In genomic region chrX:19866626-19867410, GRCh38 we compare ENCODE assay signal across 12 cellular contexts. TPM values are rescaled to one million over a fixed set of nuclear protein-coding genes. Genes with fewer than 3 reads are reported as not detected.
DNase-seq lines count a peak whose midpoint lies in the region; ATAC-seq and TF ChIP-seq lines count a peak whose summit lies in the region.
"Had no signal": no experiment of that assay in that cellular context is flagged by ENCODE, and none has a peak within 500 bp of the region (broad histone marks: within the 10 kb centered on the region; RNA-seq: fewer than 3 reads in every experiment).

No MANE protein-coding gene starts in this region.

- peaks cover 18% of the 10 kb centered on the region for H3K36me3 Mint-ChIP-seq in activated naive CD8-positive, alpha-beta T cell treated with anti-CD3 and anti-CD28 coated beads, Interleukin-2, amount 10 ng/mL, durations not matched to agents 7 days and 5 days
- peaks cover 25% of the 10 kb centered on the region for H3K36me3 Mint-ChIP-seq in activated naive CD8-positive, alpha-beta T cell treated with anti-CD3 and anti-CD28 coated beads for 36 hours
- H3K36me3 Mint-ChIP-seq in CD8-positive, alpha-beta memory T cell, result peaks cover 0 to 2% (median 0%) of the 10 kb centered on the region in 3 donors

- H3K36me3 ChIP-seq in gastroesophageal sphincter (no peaks in the 10 kb centered on the region), transverse colon (no peaks in the 10 kb centered on the region), tibial nerve (no peaks in the 10 kb centered on the region)
- no peaks in the 10 kb centered on the region for H3K36me3 ChIP-seq in CD8-positive, alpha-beta memory T cell (ENCODE audit: insufficient read depth, low read length)

- no peak for TF ChIP-seq POLR2A in gastroesophageal sphincter (IDR thresholded peaks at IDR 0.05)
- no peak for TF ChIP-seq POLR2A in transverse colon (IDR thresholded peaks at IDR 0.05)
- TF ChIP-seq POLR2A in tibial nerve (IDR thresholded peaks at IDR 0.05), result no peak

- peak overlapping the region in 3 of 4 donors; percentile 41 to 57 (median 43) for H3K27ac ChIP-seq in gastroesophageal sphincter
- peak overlapping the region; percentile 4 to 49 (median 40) for H3K27ac ChIP-seq in transverse colon
- H3K27ac ChIP-seq in CD8-positive, alpha-beta memory T cell (ENCODE audit: low read depth, low read length), result no peak overlapping the region
- H3K27ac ChIP-seq in tibial nerve, result peak overlapping the region in 1 of 4 donors; percentile 66
- H3K27ac ChIP-seq: C4-2B had no signal

- H3K27me3 Mint-ChIP-seq in activated naive CD8-positive, alpha-beta T cell treated with anti-CD3 and anti-CD28 coated beads, Interleukin-2, amount 10 ng/mL, durations not matched to agents 7 days and 5 days, result no peaks in the 10 kb centered on the region
- H3K27me3 Mint-ChIP-seq in activated naive CD8-positive, alpha-beta T cell treated with anti-CD3 and anti-CD28 coated beads for 36 hours, result no peaks in the 10 kb centered on the region
- H3K27me3 Mint-ChIP-seq in CD8-positive, alpha-beta memory T cell, result peaks cover 0 to 3% of the 10 kb centered on the region in 2 donors

- H3K4me3 ChIP-seq in gastroesophageal sphincter (no peak overlapping the region), transverse colon (no peak overlapping the region), tibial nerve (no peak overlapping the region)
- H3K4me3 ChIP-seq in CD8-positive, alpha-beta memory T cell (ENCODE audit: low read length), result no peak overlapping the region

- in situ Hi-C loops in transverse colon (cut with MboI; ENCODE audit: low pct_ligation_motif_present in 1 of 4, low pct_unique_long_range_greater_than_20kb in 1 of 4, low sequenced_read_pairs in 3 of 4), result no loop called here

- H3K4me1 Mint-ChIP-seq in activated naive CD8-positive, alpha-beta T cell treated with anti-CD3 and anti-CD28 coated beads, Interleukin-2, amount 10 ng/mL, durations not matched to agents 7 days and 5 days, result peaks cover 52% of the 10 kb centered on the region
- H3K4me1 Mint-ChIP-seq in activated naive CD8-positive, alpha-beta T cell treated with anti-CD3 and anti-CD28 coated beads for 36 hours, result peaks cover 63% of the 10 kb centered on the region
- H3K4me1 Mint-ChIP-seq in CD8-positive, alpha-beta memory T cell, result peaks cover 48 to 86% (median 85%) of the 10 kb centered on the region in 3 donors

- TF ChIP-seq CTCF in gastroesophageal sphincter (IDR thresholded peaks at IDR 0.05) (no peak), transverse colon (IDR thresholded peaks at IDR 0.05) (no peak), tibial nerve (IDR thresholded peaks at IDR 0.05) (no peak)

- H3K4me1 ChIP-seq in gastroesophageal sphincter (peaks cover 0 to 20% (median 3%) of the 10 kb centered on the region in 3 donors), transverse colon (peaks cover 0 to 3% (median 0%) of the 10 kb centered on the region in 4 donors), tibial nerve (peaks cover 0 to 4% (median 0%) of the 10 kb centered on the region in 4 donors)
- peaks cover 25% of the 10 kb centered on the region for H3K4me1 ChIP-seq in CD8-positive, alpha-beta memory T cell (ENCODE audit: insufficient read depth, low read length)

- WGBS in gastroesophageal sphincter (ENCODE audit: low coverage in 1 of 2), 2 donors, result 60 to 79% methylated on average over 6 to 13 of the region's 14 CpGs
- WGBS in transverse colon (ENCODE audit: low coverage in 1 of 2), 2 donors, result 74% methylated on average over 14 of the region's 14 CpGs; no CpG with 5 or more reads in 1 of the 2 donors
- WGBS in tibial nerve, 2 donors, result 73 to 74% methylated on average over 14 of the region's 14 CpGs

- H3K9me3 ChIP-seq in gastroesophageal sphincter (no peaks in the 10 kb centered on the region), transverse colon (no peaks in the 10 kb centered on the region), tibial nerve (no peaks in the 10 kb centered on the region)
- H3K9me3 ChIP-seq in CD8-positive, alpha-beta memory T cell (ENCODE audit: low read length), result no peaks in the 10 kb centered on the region

- POLR2A ChIA-PET in activated naive CD8-positive, alpha-beta T cell treated with anti-CD3 and anti-CD28 coated beads, Interleukin-2, amount 10 ng/mL, durations not matched to agents 7 days and 5 days (lab: Charles Lee), result no interaction called here
- POLR2A ChIA-PET in CD8-positive, alpha-beta memory T cell (lab: Charles Lee), result interaction anchor here (0.5 kb wide), 1 partner anchor 110 kb away, joined by 4 read pairs; no protein-coding TSS in a partner anchor

- ATAC-seq in activated naive CD8-positive, alpha-beta T cell treated with anti-CD3 and anti-CD28 coated beads, Interleukin-2, amount 10 ng/mL, durations not matched to agents 7 days and 5 days (ENCODE audit: low read depth), result no peak
- ATAC-seq in gastroesophageal sphincter, result no peak

- H3K4me3 Mint-ChIP-seq in activated naive CD8-positive, alpha-beta T cell treated with anti-CD3 and anti-CD28 coated beads, Interleukin-2, amount 10 ng/mL, durations not matched to agents 7 days and 5 days, result peak overlapping the region; percentile 25
- H3K4me3 Mint-ChIP-seq in activated naive CD8-positive, alpha-beta T cell treated with anti-CD3 and anti-CD28 coated beads for 36 hours, result no peak overlapping the region
- H3K4me3 Mint-ChIP-seq in CD8-positive, alpha-beta memory T cell, result peak overlapping the region in 2 of 7 donors; percentile 11 to 15

- intact Hi-C loops in transverse colon (cut with DNase I; ENCODE audit: low total_unique reads), result no loop called here

- CTCF ChIA-PET in CD8-positive, alpha-beta memory T cell (lab: Charles Lee), result no interaction called here

- no peaks in the 10 kb centered on the region for H3K9me3 Mint-ChIP-seq in activated naive CD8-positive, alpha-beta T cell treated with anti-CD3 and anti-CD28 coated beads, Interleukin-2, amount 10 ng/mL, durations not matched to agents 7 days and 5 days
- H3K9me3 Mint-ChIP-seq in activated naive CD8-positive, alpha-beta T cell treated with anti-CD3 and anti-CD28 coated beads for 36 hours, result peaks cover 2% of the 10 kb centered on the region
- no peaks in the 10 kb centered on the region for H3K9me3 Mint-ChIP-seq in CD8-positive, alpha-beta memory T cell

- H3K27me3 ChIP-seq in gastroesophageal sphincter (no peaks in the 10 kb centered on the region), transverse colon (no peaks in the 10 kb centered on the region), tibial nerve (no peaks in the 10 kb centered on the region)
- H3K27me3 ChIP-seq in CD8-positive, alpha-beta memory T cell (ENCODE audit: insufficient read depth, low read length, poor library complexity, severe bottlenecking), result no peaks in the 10 kb centered on the region

- no peak for DNase-seq in activated naive CD8-positive, alpha-beta T cell treated with anti-CD3 and anti-CD28 coated beads, Interleukin-2, amount 10 ng/mL, durations not matched to agents 7 days and 5 days
- no peak for DNase-seq in activated naive CD8-positive, alpha-beta T cell treated with anti-CD3 and anti-CD28 coated beads for 36 hours
- DNase-seq in NOMO-1 treated with dmso at 0.1 percent for 144 hours (lab: John Stamatoyannopoulos, UW; ENCODE audit: unreplicated experiment) (peak; percentile 54), transverse colon (no peak), NCI-H446 treated with DMSO at 0.1 percent for 48 hours (lab: John Stamatoyannopoulos, UW) (no peak), tibial nerve (ENCODE audit: low spot score in 2 of 2) (no peak)
- DNase-seq in CD8-positive, alpha-beta memory T cell, result no peak
- DNase-seq: activated T-cell treated with anti-CD3 and anti-CD28 coated beads, Interleukin-2, amount 50 U/mL, for 48 hours; islet precursor cell; NCI-H510A had no signal

- H3K27ac Mint-ChIP-seq in activated naive CD8-positive, alpha-beta T cell treated with anti-CD3 and anti-CD28 coated beads, Interleukin-2, amount 10 ng/mL, durations not matched to agents 7 days and 5 days, result peak overlapping the region; percentile 45
- H3K27ac Mint-ChIP-seq in activated naive CD8-positive, alpha-beta T cell treated with anti-CD3 and anti-CD28 coated beads for 36 hours, result no peak overlapping the region
- peak overlapping the region in 4 of 8 donors; percentile 19 to 89 (median 38) for H3K27ac Mint-ChIP-seq in CD8-positive, alpha-beta memory T cell

- TF ChIP-seq EP300 in gastroesophageal sphincter (IDR thresholded peaks at IDR 0.05) (no peak), transverse colon (IDR thresholded peaks at IDR 0.05; ENCODE audit: low read depth) (no peak), tibial nerve (IDR thresholded peaks at IDR 0.05) (no peak)

RNA-seq across cellular contexts. Expression of gene SH3KBP1, which starts 20.6 kb away (rescaled TPM):
- total RNA-seq in activated naive CD8-positive, alpha-beta T cell treated with anti-CD3 and anti-CD28 coated beads, Interleukin-2, amount 10 ng/mL, durations not matched to agents 7 days and 5 days, result 100 to 1,000 TPM; 108 TPM
- 10 to 100 TPM; 65.6 to 71.0 TPM for total RNA-seq in activated naive CD8-positive, alpha-beta T cell treated with anti-CD3 and anti-CD28 coated beads for 36 hours
- total RNA-seq in gastroesophageal sphincter (10 to 100 TPM in 3 of 4 donors, 1 to 10 TPM in 1; 9.8 to 14.8 (median 13.7) TPM), transverse colon (10 to 100 TPM; 15.0 to 62.9 (median 29.9) TPM), tibial nerve (10 to 100 TPM; 17.3 to 24.5 (median 20.9) TPM)
- total RNA-seq in CD8-positive, alpha-beta memory T cell, result 10 to 100 TPM; 79.7 to 91.9 TPM
- 221 TPM for polyA plus RNA-seq in CD8-positive, alpha-beta memory T cell
